ENCODE assay signal across 14 cellular contexts in genomic region chr2:177325554-177325953, GRCh38.
DNase-seq lines count a peak whose midpoint lies in the region; ATAC-seq and TF ChIP-seq lines count a peak whose summit lies in the region.
"Had no signal": no experiment of that assay in that cellular context is flagged by ENCODE, and none has a peak within 500 bp of the region (broad histone marks: within the 10 kb centered on the region; RNA-seq: fewer than 3 reads in every experiment).

No MANE protein-coding gene starts in this region.

- H3K36me3 ChIP-seq in adipocyte (ENCODE audit: control insufficient read depth, insufficient read depth, low read length, severe bottlenecking), result peaks cover 6% of the 10 kb centered on the region
- H3K36me3 ChIP-seq in left lung, result peaks cover 0 to 16% of the 10 kb centered on the region in 2 donors
- H3K36me3 ChIP-seq: BLaER1, SJCRH30 had no signal

- no peaks in the 10 kb centered on the region for H3K27me3 Mint-ChIP-seq in stimulated activated memory B cell treated with anti-CD40 and anti-IgM and Interleukin-4, amounts not matched to agents 10 μg/mL and 1 μg/mL and 100 μg/mL, for 72 hours

- ATAC-seq in HG02678 (IDR thresholded peaks at IDR 0.05; ENCODE audit: unreplicated experiment), result peak; percentile 64
- ATAC-seq in left lung, result peak; percentile 66
- no peak for ATAC-seq in stimulated activated memory B cell treated with anti-CD40 and anti-IgM and Interleukin-4, amounts not matched to agents 10 μg/mL and 1 μg/mL and 100 μg/mL, for 72 hours
- ATAC-seq in GM18868 (IDR thresholded peaks at IDR 0.05; ENCODE audit: unreplicated experiment), result no peak
- ATAC-seq in GM21717 (IDR thresholded peaks at IDR 0.05; ENCODE audit: unreplicated experiment), result no peak

- H3K4me3 ChIP-seq in adipocyte (ENCODE audit: low read length) (no peak overlapping the region), left lung (no peak overlapping the region)
- H3K4me3 ChIP-seq: BLaER1, esophagus muscularis mucosa, SJCRH30 had no signal

- H3K4me1 ChIP-seq in adipocyte (ENCODE audit: control insufficient read depth, insufficient read depth, low read length) (peaks cover 17% of the 10 kb centered on the region), left lung (no peaks in the 10 kb centered on the region)
- H3K4me1 ChIP-seq: BLaER1, esophagus muscularis mucosa, SJCRH30 had no signal

- no peak overlapping the region for H3K27ac ChIP-seq in left lung
- H3K27ac ChIP-seq: BLaER1, esophagus muscularis mucosa, SJCRH30 had no signal

- H3K36me3 Mint-ChIP-seq in stimulated activated memory B cell treated with anti-CD40 and anti-IgM and Interleukin-4, amounts not matched to agents 10 μg/mL and 1 μg/mL and 100 μg/mL, for 72 hours, result peaks cover 23% of the 10 kb centered on the region

- no peak overlapping the region for H3K27ac Mint-ChIP-seq in stimulated activated memory B cell treated with anti-CD40 and anti-IgM and Interleukin-4, amounts not matched to agents 10 μg/mL and 1 μg/mL and 100 μg/mL, for 72 hours

- H3K4me3 Mint-ChIP-seq in stimulated activated memory B cell treated with anti-CD40 and anti-IgM and Interleukin-4, amounts not matched to agents 10 μg/mL and 1 μg/mL and 100 μg/mL, for 72 hours, result no peak overlapping the region
- H3K4me3 Mint-ChIP-seq: neural crest cell had no signal

- DNase-seq in GM04503 (ENCODE audit: low read depth) (peak; percentile 31), adipocyte (ENCODE audit: low read depth) (peak; percentile 44), left lung (no peak), GM13977 (ENCODE audit: low spot score) (no peak)
- DNase-seq: activated CD4-positive, CD25-positive, alpha-beta regulatory T cell; NCI-H1436 treated with DMSO at 0.1 percent for 48 hours; SJCRH30 had no signal

- no peaks in the 10 kb centered on the region for H3K9me3 ChIP-seq in adipocyte (ENCODE audit: control insufficient read depth, low read length)
- H3K9me3 ChIP-seq in left lung, result no peaks in the 10 kb centered on the region
- H3K9me3 ChIP-seq: BLaER1, esophagus muscularis mucosa, SJCRH30 had no signal

- in situ Hi-C loops in GM13977 (cut with MboI; ENCODE audit: low pct_unique_long_range_greater_than_20kb, low sequenced_read_pairs, unreplicated experiment), result loop anchor here (25.0 kb wide), 1 partner anchor 287 kb away; a partner anchor contains a TSS

- H3K27me3 ChIP-seq in adipocyte (replicated peaks; ENCODE audit: control insufficient read depth, insufficient read depth, low read length), result no peaks in the 10 kb centered on the region
- no peaks in the 10 kb centered on the region for H3K27me3 ChIP-seq in left lung
- H3K27me3 ChIP-seq: BLaER1, esophagus muscularis mucosa, SJCRH30 had no signal

- no peaks in the 10 kb centered on the region for H3K9me3 Mint-ChIP-seq in stimulated activated memory B cell treated with anti-CD40 and anti-IgM and Interleukin-4, amounts not matched to agents 10 μg/mL and 1 μg/mL and 100 μg/mL, for 72 hours
- H3K9me3 Mint-ChIP-seq: neural crest cell had no signal

- no peak for TF ChIP-seq CTCF in left lung (IDR thresholded peaks at IDR 0.05)
- no peak for TF ChIP-seq CTCF in GM13977 (IDR thresholded peaks at IDR 0.05; ENCODE audit: extremely low read depth, insufficient read depth, missing control alignments)

- no peaks in the 10 kb centered on the region for H3K4me1 Mint-ChIP-seq in stimulated activated memory B cell treated with anti-CD40 and anti-IgM and Interleukin-4, amounts not matched to agents 10 μg/mL and 1 μg/mL and 100 μg/mL, for 72 hours
- H3K4me1 Mint-ChIP-seq: neural crest cell had no signal

- intact Hi-C loops in left lung (cut with DNase I), result no loop called here

- H3K9ac ChIP-seq in adipocyte (ENCODE audit: low read length), result no peak overlapping the region
- H3K9ac ChIP-seq: BLaER1 had no signal

Comparison
In these comparisons a context has a peak if more than half of its experiments do, and no peak if none do; other contexts are left out.
1. DNase-seq: peak in GM04503 (single experiment) and adipocyte (single experiment); none in left lung (0 of 2) and GM13977 (single experiment).
2. ATAC-seq: peak in HG02678 (single experiment) and left lung (single experiment); none in stimulated activated memory B cell treated with anti-CD40 and anti-IgM and Interleukin-4, amounts not matched to agents 10 μg/mL and 1 μg/mL and 100 μg/mL, for 72 hours (single experiment), GM18868 (single experiment) and GM21717 (single experiment).